In genomic region chr6:56849876-56850275, GRCh38 we compare ENCODE assay signal across 10 cellular contexts.
DNase-seq lines count a peak whose midpoint lies in the region; ATAC-seq and FAIRE-seq lines count a peak whose summit lies in the region.
"Had no signal": no experiment of that assay in that cellular context is flagged by ENCODE, and none has a peak within 500 bp of the region (broad histone marks: within the 10 kb centered on the region; RNA-seq: fewer than 3 reads in every experiment).

No MANE protein-coding gene starts in this region.

- no peak for ATAC-seq in HG03469 (IDR thresholded peaks at IDR 0.05; ENCODE audit: unreplicated experiment)
- no peak for ATAC-seq in GM19397 (IDR thresholded peaks at IDR 0.05; ENCODE audit: unreplicated experiment)

- peak; percentile 81 for FAIRE-seq in HTR-8/SVneo (lab: Jason Lieb, UNC)
- FAIRE-seq: frontal cortex had no signal

- DNase-seq in AG08396 (ENCODE audit: low spot score) (peak; percentile 23), HTR-8/SVneo (ENCODE audit: insufficient read length, low spot score) (peak; percentile 40), cerebellum (ENCODE audit: low spot score) (peak; percentile 22), myocyte (ENCODE audit: low read depth) (peak; percentile 31), SW480 (ENCODE audit: low spot score) (no peak), NCI-H1092 (lab: John Stamatoyannopoulos, UW) (no peak)
- DNase-seq: activated CD8-positive, alpha-beta memory T cell treated with anti-CD3 and anti-CD28 coated beads, Interleukin-2, amount 50 U/mL, for 48 hours had no signal

Comparison
In these comparisons a context has a peak if more than half of its experiments do, and no peak if none do; other contexts are left out.
1. DNase-seq: peak in AG08396 (single experiment), HTR-8/SVneo (single experiment), cerebellum (single experiment) and myocyte (single experiment); none in SW480 (single experiment) and NCI-H1092 (single experiment).